Comparison of ENCODE assay signal across 28 cellular contexts in genomic region chr7:7812112-7812511, GRCh38.
DNase-seq lines count a peak whose midpoint lies in the region; ATAC-seq, FAIRE-seq and TF ChIP-seq lines count a peak whose summit lies in the region.
"Had no signal": no experiment of that assay in that cellular context is flagged by ENCODE, and none has a peak within 500 bp of the region (broad histone marks: within the 10 kb centered on the region; RNA-seq: fewer than 3 reads in every experiment).

No MANE protein-coding gene starts in this region.

- no peak for ATAC-seq in GM21381 (IDR thresholded peaks at IDR 0.05; ENCODE audit: unreplicated experiment)
- ATAC-seq: gastrocnemius medialis, left lung, natural killer cell had no signal

- H3K27me3 ChIP-seq in spleen (replicated peaks in 1 of 7) = no peaks in the 10 kb centered on the region
- H3K27me3 ChIP-seq: brain microvascular endothelial cell, gastrocnemius medialis, left lung, SJSA1 had no signal

- peak; percentile 79 for FAIRE-seq in urothelium cell line (lab: Jason Lieb, UNC)
- FAIRE-seq: colon, GM12891 had no signal

- H3K36me3 ChIP-seq in spleen = no peaks in the 10 kb centered on the region
- H3K36me3 ChIP-seq: brain microvascular endothelial cell, left lung, SJSA1 had no signal

- TF ChIP-seq CTCF in choroid plexus epithelial cell (conservative IDR thresholded peaks at IDR 0.05; ENCODE audit: low read depth, low read length) (no peak), spleen (IDR thresholded peaks at IDR 0.05 in 8 of 11, conservative IDR thresholded peaks at IDR 0.05 in 3 of 11) (no peak)

- no peak overlapping the region for H3K4me3 ChIP-seq in choroid plexus epithelial cell (ENCODE audit: low read depth, low read length)
- no peak overlapping the region for H3K4me3 ChIP-seq in spleen
- H3K4me3 ChIP-seq: gastrocnemius medialis, left lung, SJSA1, smooth muscle cell had no signal

- no peak for TF ChIP-seq POLR2A in spleen (IDR thresholded peaks at IDR 0.05)

- H3K9me3 ChIP-seq in spleen = no peaks in the 10 kb centered on the region
- H3K9me3 ChIP-seq: gastrocnemius medialis, left lung, SJSA1 had no signal

- peak; percentile 33 for DNase-seq in NCI-H1092 treated with DMSO at 0.1 percent for 48 hours (lab: John Stamatoyannopoulos, UW)
- no peak for DNase-seq in NCI-H1092 (lab: John Stamatoyannopoulos, UW)
- DNase-seq in NCI-H446 treated with DMSO at 0.1 percent for 48 hours (lab: John Stamatoyannopoulos, UW) = peak; percentile 84
- peak; percentile 38 for DNase-seq in choroid plexus epithelial cell (ENCODE audit: low read depth)
- DNase-seq in urothelium cell line (ENCODE audit: low spot score) = no peak
- no peak for DNase-seq in spleen
- no peak for DNase-seq in NCI-H510A (lab: John Stamatoyannopoulos, UW)
- DNase-seq: activated CD4-positive, alpha-beta T cell treated with anti-CD3 and anti-CD28 coated beads for 48 hours; activated naive CD4-positive, alpha-beta T cell; activated T-cell treated with anti-CD3 and anti-CD28 coated beads, Interleukin-2, amount 50 U/mL, for 48 hours; AML-193; brain microvascular endothelial cell; effector CD8-positive, alpha-beta T cell; erythroblast; gastrocnemius medialis; HCEC 1CT; immature natural killer cell; IMR-90; left lung; midbrain; natural killer cell; NCI-H146 had no signal

- WGBS in spleen, 5 donors = 94 to 100% (median 98%) methylated on average over 1 of the region's 1 CpG

- intact Hi-C loops in spleen (cut with DNase I; ENCODE audit: low total_unique reads) = no loop called here

- peaks cover 5 to 26% (median 18%) of the 10 kb centered on the region in 6 donors for H3K4me1 ChIP-seq in spleen
- H3K4me1 ChIP-seq: gastrocnemius medialis, left lung had no signal

- H3K27ac ChIP-seq in spleen = no peak overlapping the region
- H3K27ac ChIP-seq: brain microvascular endothelial cell, gastrocnemius medialis, HL-60, left lung, SJSA1 had no signal

Comparison
In these comparisons a context has a peak if more than half of its experiments do, and no peak if none do; other contexts are left out.
1. DNase-seq: peak in NCI-H1092 treated with DMSO at 0.1 percent for 48 hours (single experiment), NCI-H446 treated with DMSO at 0.1 percent for 48 hours (single experiment) and choroid plexus epithelial cell (single experiment); none in NCI-H1092 (single experiment), urothelium cell line (single experiment), spleen (single experiment) and NCI-H510A (single experiment).